Comparison of ENCODE assay signal across 32 cellular contexts in the genomic region with DNA sequence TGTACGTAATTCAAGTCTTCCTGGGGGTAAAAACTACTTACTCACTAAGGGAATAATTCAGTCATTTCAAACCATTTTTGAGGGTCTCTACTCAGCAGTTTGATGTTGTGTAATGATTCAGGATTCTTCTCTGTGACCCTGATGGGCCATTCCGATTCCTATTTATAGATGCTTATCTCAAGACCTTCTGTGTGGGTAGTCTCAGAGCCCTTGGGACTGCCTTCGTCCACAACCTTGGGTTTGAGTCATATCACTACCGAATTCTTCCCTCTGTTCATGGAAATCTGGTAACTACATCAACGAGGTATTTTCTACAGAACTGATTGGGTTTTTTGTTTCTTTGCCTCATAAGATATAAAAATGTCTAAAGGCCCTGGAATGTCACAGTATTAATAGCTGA.
"Had no signal": no experiment of that assay in that cellular context is flagged by ENCODE, and none has a peak within 500 bp of the region (broad histone marks: within the 10 kb centered on the region; RNA-seq: fewer than 3 reads in every experiment).

No MANE protein-coding gene starts in this region.

- H3K9me3 Mint-ChIP-seq: dendritic cell treated with granulocyte-macrophage colony-stimulating factor and Interleukin-4, amounts not matched to agents 40 ng/mL and 50 ng/mL, for 4 days; memory B cell; naive B cell; natural killer cell treated with Interleukin-12 subunit alpha and Interleukin-12 subunit beta and Interleukin-15 and Interleukin-18, amount 100 ng/mL, for 72 hours; neural crest cell; stimulated activated naive CD8-positive, alpha-beta T cell treated with anti-CD3 and anti-CD28 coated beads, Interleukin-15, amount 100 ng/mL, for 72 hours had no signal

- H3K4me1 Mint-ChIP-seq: naive B cell had no signal

- H3K9ac ChIP-seq: parathyroid adenoma had no signal

- H3K27me3 ChIP-seq: colonic mucosa, esophagus muscularis mucosa, right atrium auricular region, upper lobe of right lung, uterus had no signal

- H3K9me3 ChIP-seq: colonic mucosa, esophagus muscularis mucosa, neutrophil, prostate gland, right atrium auricular region, spleen, suprapubic skin, transverse colon, upper lobe of right lung, uterus had no signal

- H3K27ac Mint-ChIP-seq: dendritic cell treated with granulocyte-macrophage colony-stimulating factor and Interleukin-4, amounts not matched to agents 40 ng/mL and 50 ng/mL, for 4 days; memory B cell; naive B cell; natural killer cell treated with Interleukin-12 subunit alpha and Interleukin-12 subunit beta and Interleukin-15 and Interleukin-18, amount 100 ng/mL, for 72 hours; stimulated activated naive CD8-positive, alpha-beta T cell treated with anti-CD3 and anti-CD28 coated beads, Interleukin-15, amount 100 ng/mL, for 72 hours had no signal

- H2AFZ ChIP-seq: parathyroid adenoma had no signal

- ATAC-seq: heart right ventricle; left colon; left ventricle myocardium superior; natural killer cell treated with Interleukin-12 subunit alpha and Interleukin-12 subunit beta and Interleukin-15 and Interleukin-18, amount 100 ng/mL, for 72 hours; sciatic nerve; stimulated activated naive CD8-positive, alpha-beta T cell treated with anti-CD3 and anti-CD28 coated beads, Interleukin-15, amount 100 ng/mL, for 72 hours; upper lobe of right lung had no signal

- H3K79me2 ChIP-seq: parathyroid adenoma had no signal

- H3K27ac ChIP-seq: colonic mucosa, esophagus muscularis mucosa, heart right ventricle, neutrophil, parathyroid adenoma, prostate gland, right atrium auricular region, skin epidermis, spleen, suprapubic skin, transverse colon, upper lobe of right lung, uterus had no signal

- H3K36me3 Mint-ChIP-seq: memory B cell; naive B cell; natural killer cell treated with Interleukin-12 subunit alpha and Interleukin-12 subunit beta and Interleukin-15 and Interleukin-18, amount 100 ng/mL, for 72 hours had no signal

- H3K36me3 ChIP-seq: colonic mucosa, esophagus muscularis mucosa, heart right ventricle, neutrophil, prostate gland, right atrium auricular region, spleen, suprapubic skin, transverse colon, upper lobe of right lung, uterus had no signal

- H3K4me3 ChIP-seq: colonic mucosa, esophagus muscularis mucosa, heart right ventricle, lung, prostate gland, right atrium auricular region, skin epidermis, spleen, suprapubic skin, transverse colon, upper lobe of right lung, uterus had no signal

- FAIRE-seq: endothelial cell of umbilical vein had no signal

- H3K4me1 ChIP-seq: colonic mucosa, prostate gland had no signal

- H3K4me3 Mint-ChIP-seq: dendritic cell treated with granulocyte-macrophage colony-stimulating factor and Interleukin-4, amounts not matched to agents 40 ng/mL and 50 ng/mL, for 4 days; memory B cell; naive B cell; natural killer cell treated with Interleukin-12 subunit alpha and Interleukin-12 subunit beta and Interleukin-15 and Interleukin-18, amount 100 ng/mL, for 72 hours; neural crest cell; stimulated activated naive CD8-positive, alpha-beta T cell treated with anti-CD3 and anti-CD28 coated beads, Interleukin-15, amount 100 ng/mL, for 72 hours had no signal

- DNase-seq: colonic mucosa; effector memory CD4-positive, alpha-beta T cell; foreskin melanocyte; glutamatergic neuron; heart right ventricle; hippocampal formation; islet precursor cell; kidney glomerular epithelial cell; left colon; left ventricle myocardium superior; naive B cell; spleen; stimulated activated CD4-positive, alpha-beta T cell treated with anti-CD3 and anti-CD28 coated beads, Interleukin-4, amount 100 ng/mL, for 4 hours; stimulated activated naive CD4-positive, alpha-beta T cell; stimulated activated naive CD8-positive, alpha-beta T cell treated with anti-CD3 and anti-CD28 coated beads, Interleukin-15, amount 100 ng/mL, for 72 hours; transverse colon; upper lobe of right lung; uterus had no signal
